3 cellular contexts compared by ENCODE assay signal in genomic region chr21:39727401-39728120, GRCh38. TPM values are rescaled to one million over a fixed set of nuclear protein-coding genes. Genes with fewer than 3 reads are reported as not detected.
"Had no signal": no experiment of that assay in that cellular context is flagged by ENCODE, and none has a peak within 500 bp of the region (broad histone marks: within the 10 kb centered on the region; RNA-seq: fewer than 3 reads in every experiment).

No MANE protein-coding gene starts in this region.

- H3K4me3 ChIP-seq: GM12878 had no signal

- DNase-seq: GDM1, GF-D8 had no signal

RNA-seq across cellular contexts. Expression of gene IGSF5, which starts 17.4 kb away (rescaled TPM):
- polyA plus RNA-seq: GM12878 had no signal
